Comparison of ENCODE assay signal across 15 cellular contexts in genomic region chr1:238340989-238341388, GRCh38.
"Had no signal": no experiment of that assay in that cellular context is flagged by ENCODE, and none has a peak within 500 bp of the region (broad histone marks: within the 10 kb centered on the region; RNA-seq: fewer than 3 reads in every experiment).

No MANE protein-coding gene starts in this region.

- H3K9ac ChIP-seq: neural progenitor cell had no signal

- H2AFZ ChIP-seq: hepatocyte had no signal

- H3K4me1 ChIP-seq: lower lobe of right lung, neural progenitor cell, stomach, thyroid gland had no signal

- H3K27me3 ChIP-seq: hepatocyte, neural progenitor cell, pancreas, stomach, thyroid gland had no signal

- H3K27ac ChIP-seq: coronary artery, hepatocyte, lower lobe of right lung, neural progenitor cell, pancreas, stomach, thyroid gland had no signal

- ATAC-seq: activated T-helper 17 cell treated with anti-CD3 and anti-CD28 coated beads, Interleukin-2, amount 50 U/mL, for 72 hours; lower lobe of right lung; pancreas had no signal

- DNase-seq: activated CD4-positive, alpha-beta T cell treated with anti-CD3 and anti-CD28 coated beads for 4 hours; activated naive CD4-positive, alpha-beta T cell treated with anti-CD3 and anti-CD28 coated beads for 36 hours; activated T-cell treated with anti-CD3 and anti-CD28 coated beads for 4 hours; effector CD8-positive, alpha-beta T cell; lower lobe of right lung; midbrain; pancreas; stimulated activated CD4-positive, alpha-beta T cell treated with anti-CD3 and anti-CD28 coated beads, Interleukin-4, amount 100 ng/mL, for 4 hours; stomach; thyroid gland had no signal

- H3K36me3 ChIP-seq: lower lobe of right lung, pancreas, stomach, thyroid gland had no signal

- H3K4me3 ChIP-seq: coronary artery, hepatocyte, lower lobe of right lung, neural progenitor cell, pancreas, stomach, thyroid gland had no signal

- H3K9me3 ChIP-seq: lower lobe of right lung, pancreas, thyroid gland had no signal

- FAIRE-seq: pancreas, urothelium cell line had no signal

- H3K79me2 ChIP-seq: hepatocyte had no signal

- H3K4me2 ChIP-seq: hepatocyte, neural progenitor cell had no signal
